In genomic region chr11:112172362-112172994, GRCh38 we compare ENCODE assay signal across 14 cellular contexts. TPM values are rescaled to one million over a fixed set of nuclear protein-coding genes. Genes with fewer than 3 reads are reported as not detected.
DNase-seq lines count a peak whose midpoint lies in the region; ATAC-seq and TF ChIP-seq lines count a peak whose summit lies in the region.
"Had no signal": no experiment of that assay in that cellular context is flagged by ENCODE, and none has a peak within 500 bp of the region (broad histone marks: within the 10 kb centered on the region; RNA-seq: fewer than 3 reads in every experiment).

No MANE protein-coding gene starts in this region.

- TF ChIP-seq CTCF in fibroblast of lung (conservative IDR thresholded peaks at IDR 0.05 in 1 of 2, IDR thresholded peaks at IDR 0.05 in 1 of 2; ENCODE audit: low read depth in 1 of 2, low read length in 2 of 2) = no peak
- no peak for TF ChIP-seq CTCF in testis (IDR thresholded peaks at IDR 0.05)

- H3K9me3 ChIP-seq in fibroblast of lung (ENCODE audit: control insufficient read depth, insufficient read depth, low read depth, low read length) = no peaks in the 10 kb centered on the region
- no peaks in the 10 kb centered on the region for H3K9me3 ChIP-seq in testis
- no peaks in the 10 kb centered on the region for H3K9me3 ChIP-seq in SJCRH30 (replicated peaks)
- H3K9me3 ChIP-seq: neutrophil had no signal

- H3K9ac ChIP-seq in fibroblast of lung (ENCODE audit: insufficient read depth, low read length) = no peak overlapping the region

- ATAC-seq in GM19452 (IDR thresholded peaks at IDR 0.05; ENCODE audit: unreplicated experiment) = peak; percentile 65
- ATAC-seq in HG03342 (IDR thresholded peaks at IDR 0.05; ENCODE audit: unreplicated experiment) = peak; percentile 67
- ATAC-seq in GM18873 (IDR thresholded peaks at IDR 0.05; ENCODE audit: low FRiP score, unreplicated experiment) = no peak

- no peaks in the 10 kb centered on the region for H4K20me1 ChIP-seq in fibroblast of lung (ENCODE audit: control insufficient read depth, extremely low read depth, insufficient read depth, low read length)

- TF ChIP-seq POLR2A in testis (IDR thresholded peaks at IDR 0.05) = no peak

- no peak overlapping the region for H3K27ac ChIP-seq in fibroblast of lung (ENCODE audit: insufficient read depth, low read length)
- no peak overlapping the region for H3K27ac ChIP-seq in testis
- no peak overlapping the region for H3K27ac ChIP-seq in SJCRH30
- H3K27ac ChIP-seq: neutrophil, WERI-Rb-1 had no signal

- H3K4me2 ChIP-seq in fibroblast of lung (ENCODE audit: extremely low read depth, insufficient read depth, low read length) = no peak overlapping the region

- H3K27me3 ChIP-seq in fibroblast of lung (ENCODE audit: control insufficient read depth, insufficient read depth, low read length) (no peaks in the 10 kb centered on the region), testis (no peaks in the 10 kb centered on the region), SJCRH30 (no peaks in the 10 kb centered on the region)
- H3K27me3 ChIP-seq: neutrophil had no signal

- no peak overlapping the region for H3K4me3 ChIP-seq in fibroblast of lung (replicated peaks in 1 of 4; ENCODE audit: control extremely low read depth in 1 of 4, insufficient read depth in 1 of 4, low read depth in 3 of 4, low read length in 4 of 4)
- no peak overlapping the region for H3K4me3 ChIP-seq in testis
- no peak overlapping the region for H3K4me3 ChIP-seq in SJCRH30

- WGBS in testis, 2 donors = 83 to 84% methylated on average over 2 of the region's 2 CpGs

- H3K4me1 ChIP-seq in fibroblast of lung (ENCODE audit: control insufficient read depth, extremely low read depth, insufficient read depth, low read length) = peaks cover 3% of the 10 kb centered on the region
- H3K4me1 ChIP-seq in testis = peaks cover 3% of the 10 kb centered on the region
- H3K4me1 ChIP-seq in SJCRH30 = no peaks in the 10 kb centered on the region

- DNase-seq in EH (ENCODE audit: low read depth) (peak; percentile 76), fibroblast of lung (ENCODE audit: low read depth in 2 of 2) (peak; percentile 23 to 65), testis (no peak), SJCRH30 (no peak), NCI-H510A treated with DMSO at 0.1 percent for 48 hours (lab: John Stamatoyannopoulos, UW) (no peak)
- DNase-seq: activated gamma-delta T cell treated with Interleukin-2 at 50 U/mL for 16 hours, COR-L47, NCI-H1694, RPMI8226, WERI-Rb-1 had no signal

- H2AFZ ChIP-seq in fibroblast of lung (ENCODE audit: low read length) = no peak overlapping the region

- no peaks in the 10 kb centered on the region for H3K79me2 ChIP-seq in fibroblast of lung (ENCODE audit: control insufficient read depth, insufficient read depth, low read length)

- intact Hi-C loops in testis (cut with DNase I; ENCODE audit: low total_unique reads) = no loop called here

- H3K36me3 ChIP-seq in fibroblast of lung (ENCODE audit: control insufficient read depth, insufficient read depth, low read length) (no peaks in the 10 kb centered on the region), testis (ENCODE audit: low read depth, missing control alignments) (no peaks in the 10 kb centered on the region), SJCRH30 (no peaks in the 10 kb centered on the region)
- H3K36me3 ChIP-seq: neutrophil, WERI-Rb-1 had no signal

RNA-seq across cellular contexts. Expression of gene BCO2, which starts 2.8 kb away (rescaled TPM):
- total RNA-seq in fibroblast of lung = 1.0 and 2.1 TPM in 2 replicates
- 0.36 and 0.42 TPM in 2 replicates for polyA plus RNA-seq in fibroblast of lung
- 0.40 and 0.63 TPM in 2 replicates for polyA plus RNA-seq in fibroblast of lung (2012)
- polyA minus RNA-seq in fibroblast of lung (ENCODE audit: low replicate concordance) = not detected in 2 replicates
- 10 to 100 TPM; 10.4 to 11.0 TPM for total RNA-seq in testis
- 10.2 TPM for polyA plus RNA-seq in testis (ENCODE audit: insufficient read depth, low read depth, low replicate concordance)
- total RNA-seq in SJCRH30 (2014; rRNA removed; shearing (Covaris generic)) = 0.10 and 0.51 TPM in 2 replicates

RNA-seq across cellular contexts. Expression of gene TEX12, which starts 5.3 kb away (rescaled TPM):
- total RNA-seq in fibroblast of lung (0.17 TPM in 1 of 2 replicates, not detected in the other), testis (10 to 100 TPM in 1 of 2 donors, 1 to 10 TPM in 1; 6.3 to 11.6 TPM)
- polyA plus RNA-seq in fibroblast of lung (0.09 TPM in 1 of 2 replicates, not detected in the other), testis (ENCODE audit: insufficient read depth, low read depth, low replicate concordance) (21.8 TPM)
- polyA plus RNA-seq in fibroblast of lung (2012) = 0.15 TPM in 1 of 2 replicates, not detected in the other
- polyA minus RNA-seq in fibroblast of lung (ENCODE audit: low replicate concordance) = not detected in 2 replicates
- 0.28 TPM in 1 of 2 replicates, not detected in the other for total RNA-seq in SJCRH30 (2014; rRNA removed; shearing (Covaris generic))

RNA-seq across cellular contexts. Expression of gene IL18, which starts 8.6 kb away (rescaled TPM):
- total RNA-seq in fibroblast of lung (0.17 and 0.26 TPM in 2 replicates), testis (1 to 10 TPM; 4.7 to 7.9 TPM)
- polyA plus RNA-seq in fibroblast of lung (0.23 and 0.77 TPM in 2 replicates), testis (ENCODE audit: insufficient read depth, low read depth, low replicate concordance) (7.4 TPM)
- 0.19 and 0.39 TPM in 2 replicates for polyA plus RNA-seq in fibroblast of lung (2012)
- polyA minus RNA-seq in fibroblast of lung (ENCODE audit: low replicate concordance) = not detected in 2 replicates
- 0.14 and 0.18 TPM in 2 replicates for total RNA-seq in SJCRH30 (2014; rRNA removed; shearing (Covaris generic))

RNA-seq across cellular contexts. Expression of gene PTS, which starts 53.8 kb away (rescaled TPM):
- 47.5 and 69.0 TPM in 2 replicates for total RNA-seq in fibroblast of lung
- polyA plus RNA-seq in fibroblast of lung = 47.4 and 51.6 TPM in 2 replicates
- polyA plus RNA-seq in fibroblast of lung (2012) = 40.1 and 40.4 TPM in 2 replicates
- 5.1 TPM in 1 of 2 replicates, not detected in the other for polyA minus RNA-seq in fibroblast of lung (ENCODE audit: low replicate concordance)
- total RNA-seq in testis = 10 to 100 TPM; 30.1 to 33.9 TPM
- 28.0 TPM for polyA plus RNA-seq in testis (ENCODE audit: insufficient read depth, low read depth, low replicate concordance)
- 15.0 and 15.5 TPM in 2 replicates for total RNA-seq in SJCRH30 (2014; rRNA removed; shearing (Covaris generic))

Comparison
In these comparisons a context has a peak if more than half of its experiments do, and no peak if none do; other contexts are left out.
1. DNase-seq: peak in EH (single experiment) and fibroblast of lung (2 of 2); none in testis (single experiment), SJCRH30 (0 of 2) and NCI-H510A treated with DMSO at 0.1 percent for 48 hours (single experiment).